In the genomic region with DNA sequence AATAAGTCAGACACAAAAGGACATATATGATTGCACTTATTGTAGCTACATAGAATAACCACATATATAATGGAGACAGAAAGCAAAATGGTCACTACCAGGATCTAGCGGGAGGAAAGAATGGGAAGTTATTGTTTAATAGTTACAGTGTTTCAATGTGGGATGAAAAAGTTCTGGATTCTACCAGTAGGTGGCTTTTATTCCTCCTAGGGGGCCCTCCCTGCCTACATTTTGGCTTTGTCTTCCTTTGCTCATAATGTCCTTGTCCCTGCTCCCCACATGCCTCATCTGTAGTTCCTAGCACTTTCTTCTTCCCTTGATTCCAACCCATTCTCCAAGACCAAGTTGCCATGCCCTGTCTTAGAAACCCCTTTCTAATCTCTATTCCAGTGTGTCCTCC, we compare ENCODE assay signal across 18 cellular contexts. TPM values are rescaled to one million over a fixed set of nuclear protein-coding genes. Genes with fewer than 3 reads are reported as not detected.
DNase-seq lines count a peak whose midpoint lies in the region; TF ChIP-seq lines count a peak whose summit lies in the region.
"Had no signal": no experiment of that assay in that cellular context is flagged by ENCODE, and none has a peak within 500 bp of the region (broad histone marks: within the 10 kb centered on the region; RNA-seq: fewer than 3 reads in every experiment).

No MANE protein-coding gene starts in this region.

- intact Hi-C loops in mammary epithelial cell (cut with micrococcal nuclease): no loop called here
- intact Hi-C loops in MCF 10A (cut with micrococcal nuclease): no loop called here

- POLR2A ChIA-PET in MCF 10A (lab: Yijun Ruan, JAX): interaction anchor here (0.7 kb wide), 1 partner anchor 166 kb away, joined by 5 read pairs; no protein-coding TSS in a partner anchor

- no peak overlapping the region for H3K4me3 ChIP-seq in mammary epithelial cell (replicated peaks in 1 of 3; ENCODE audit: insufficient read depth in 1 of 3, low read depth in 2 of 3, low read length in 3 of 3)
- H3K4me3 ChIP-seq in OCI-LY1 (ENCODE audit: low read depth, low read length, poor library complexity, severe bottlenecking): no peak overlapping the region
- no peak overlapping the region for H3K4me3 ChIP-seq in epithelial cell of esophagus (ENCODE audit: low read length)
- H3K4me3 ChIP-seq: SJCRH30 had no signal

- no peaks in the 10 kb centered on the region for H3K9me2 ChIP-seq in OCI-LY1 (ENCODE audit: low read depth, low read length)

- H3K9ac ChIP-seq in mammary epithelial cell (ENCODE audit: insufficient read depth, low read length) (no peak overlapping the region), OCI-LY1 (ENCODE audit: low read length) (no peak overlapping the region)

- 100% methylated on average over 1 of the region's 1 CpG for WGBS in mammary epithelial cell (ENCODE audit: low coverage, missing lambda C conversion rate)

- H3K27ac Mint-ChIP-seq in MCF 10A (ENCODE audit: low read depth, unreplicated experiment): no peak overlapping the region
- H3K27ac Mint-ChIP-seq: activated B cell treated with CpG ODN at 0.5 μM for 24 hours; activated naive CD8-positive, alpha-beta T cell treated with anti-CD3 and anti-CD28 coated beads, Interleukin-2, amount 50 U/mL, for 24 hours; B cell; immature natural killer cell; stimulated activated effector memory CD8-positive, alpha-beta T cell treated with anti-CD3 and anti-CD28 coated beads, Interleukin-12 subunit alpha, Interleukin-12 subunit beta, amount 100 ng/mL, for 72 hours had no signal

- H3K4me1 ChIP-seq in mammary epithelial cell (ENCODE audit: insufficient read depth, low read length) (no peaks in the 10 kb centered on the region), OCI-LY1 (ENCODE audit: insufficient read depth, low read length, severe bottlenecking) (no peaks in the 10 kb centered on the region)
- H3K4me1 ChIP-seq: SJCRH30 had no signal

- dilution Hi-C loops in mammary epithelial cell (cut with HindIII; ENCODE audit: low sequenced_read_pairs): no loop called here

- peaks cover 9% of the 10 kb centered on the region for H3K36me3 Mint-ChIP-seq in MCF 10A (ENCODE audit: insufficient read depth, unreplicated experiment)
- H3K36me3 Mint-ChIP-seq: stimulated activated effector memory CD8-positive, alpha-beta T cell treated with anti-CD3 and anti-CD28 coated beads, Interleukin-12 subunit alpha, Interleukin-12 subunit beta, amount 100 ng/mL, for 72 hours had no signal

- in situ Hi-C loops in mammary epithelial cell (cut with MboI; ENCODE audit: low sequenced_read_pairs in 2 of 2): no loop called here
- in situ Hi-C loops in G401 (cut with HindIII; ENCODE audit: low sequenced_read_pairs): no loop called here

- H3K79me2 ChIP-seq in mammary epithelial cell (ENCODE audit: insufficient read depth, low read length) (peaks cover 8% of the 10 kb centered on the region), OCI-LY1 (ENCODE audit: insufficient read depth, low read length) (no peaks in the 10 kb centered on the region)

- H3K4me2 ChIP-seq in mammary epithelial cell (ENCODE audit: insufficient read depth, low read depth, low read length) (no peak overlapping the region), OCI-LY1 (ENCODE audit: low read length) (no peak overlapping the region)

- H3K27ac ChIP-seq in mammary epithelial cell (ENCODE audit: insufficient read depth, low read depth, low read length) (no peak overlapping the region), OCI-LY1 (ENCODE audit: low read depth, low read length, poor library complexity, severe bottlenecking) (no peak overlapping the region)
- H3K27ac ChIP-seq: HL-60, SJCRH30 had no signal

- no peak overlapping the region for H3K4me3 Mint-ChIP-seq in MCF 10A (ENCODE audit: unreplicated experiment)
- H3K4me3 Mint-ChIP-seq: activated B cell treated with CpG ODN at 0.5 μM for 24 hours; activated naive CD8-positive, alpha-beta T cell treated with anti-CD3 and anti-CD28 coated beads, Interleukin-2, amount 50 U/mL, for 24 hours; B cell; immature natural killer cell; stimulated activated effector memory CD8-positive, alpha-beta T cell treated with anti-CD3 and anti-CD28 coated beads, Interleukin-12 subunit alpha, Interleukin-12 subunit beta, amount 100 ng/mL, for 72 hours had no signal

- H3K9me3 Mint-ChIP-seq in MCF 10A (ENCODE audit: unreplicated experiment): no peaks in the 10 kb centered on the region
- H3K9me3 Mint-ChIP-seq: activated B cell treated with CpG ODN at 0.5 μM for 24 hours; activated naive CD8-positive, alpha-beta T cell treated with anti-CD3 and anti-CD28 coated beads, Interleukin-2, amount 50 U/mL, for 24 hours had no signal

- H2AFZ ChIP-seq in mammary epithelial cell (ENCODE audit: low read depth, low read length) (no peak overlapping the region), OCI-LY1 (ENCODE audit: low read length) (no peak overlapping the region)

- H3K9me3 ChIP-seq in mammary epithelial cell (replicated peaks; ENCODE audit: insufficient read depth, low read length) (no peaks in the 10 kb centered on the region), OCI-LY1 (ENCODE audit: low read length) (no peaks in the 10 kb centered on the region)
- H3K9me3 ChIP-seq: SJCRH30 had no signal

- TF ChIP-seq CTCF in mammary epithelial cell (conservative IDR thresholded peaks at IDR 0.05 in 1 of 2, IDR thresholded peaks at IDR 0.05 in 1 of 2; ENCODE audit: extremely low read depth in 1 of 2, insufficient read depth in 1 of 2, low read depth in 1 of 2, low read length in 2 of 2) (peak; percentile 30 to 46), MCF 10A (IDR thresholded peaks at IDR 0.05; ENCODE audit: unreplicated experiment) (no peak), OCI-LY1 (IDR thresholded peaks at IDR 0.05; ENCODE audit: low read length) (peak; percentile 32; the same call in 1 of the 2 replicates), epithelial cell of esophagus (IDR thresholded peaks at IDR 0.05; ENCODE audit: insufficient read depth, low read depth, low read length, missing control alignments) (peak; percentile 26)

- H3F3A ChIP-seq in OCI-LY1 (ENCODE audit: insufficient read depth, low read length): no peaks in the 10 kb centered on the region

- DNase-seq in mammary epithelial cell (no peak), MCF 10A (ENCODE audit: unreplicated experiment) (no peak), epithelial cell of esophagus (ENCODE audit: low read depth) (no peak), G401 (ENCODE audit: low spot score) (no peak), NCI-H526 (lab: John Stamatoyannopoulos, UW) (no peak), pons (ENCODE audit: low spot score) (no peak), KG1 (lab: John Stamatoyannopoulos, UW) (no peak)
- DNase-seq: activated B cell treated with CpG ODN at 0.5 μM for 24 hours; activated naive CD8-positive, alpha-beta T cell treated with anti-CD3 and anti-CD28 coated beads, Interleukin-2, amount 50 U/mL, for 24 hours; GF-D8; immature natural killer cell; NCI-H1105 treated with DMSO at 0.1 percent for 48 hours; NCI-H510A treated with DMSO at 0.1 percent for 48 hours had no signal

- CTCF ChIA-PET in mammary epithelial cell (lab: Charles Lee; ENCODE audit: low non-redundant PET): no interaction called here
- CTCF ChIA-PET in MCF 10A (lab: Yijun Ruan, JAX): interaction anchor here (0.5 to 1.7 kb wide), 7 partner anchors 9 to 1653 kb away, joined by 3 to 5 read pairs (median 4); no protein-coding TSS in a partner anchor

- H3K36me3 ChIP-seq in mammary epithelial cell (ENCODE audit: insufficient read depth, low read length) (peaks cover 4% of the 10 kb centered on the region), OCI-LY1 (ENCODE audit: insufficient read depth, low read length) (no peaks in the 10 kb centered on the region; the same call in 1 of the 2 replicates)

- no peaks in the 10 kb centered on the region for H3K27me3 Mint-ChIP-seq in MCF 10A (ENCODE audit: insufficient read depth, unreplicated experiment)
- H3K27me3 Mint-ChIP-seq: activated B cell treated with CpG ODN at 0.5 μM for 24 hours; activated naive CD8-positive, alpha-beta T cell treated with anti-CD3 and anti-CD28 coated beads, Interleukin-2, amount 50 U/mL, for 24 hours; B cell had no signal

- H3K27me3 ChIP-seq in mammary epithelial cell (ENCODE audit: insufficient read depth, low read length) (no peaks in the 10 kb centered on the region), OCI-LY1 (ENCODE audit: insufficient read depth, low read length) (no peaks in the 10 kb centered on the region)
- H3K27me3 ChIP-seq: SJCRH30 had no signal

- BruUV-seq in mammary epithelial cell (replicated peaks; lab: Mats Ljungman, UMichigan): no TSS peak
- BruUV-seq in MCF 10A (replicated peaks; lab: Mats Ljungman, UMichigan): no TSS peak

- no peaks in the 10 kb centered on the region for H4K20me1 ChIP-seq in mammary epithelial cell (ENCODE audit: insufficient read depth, low read length)
- H4K20me1 ChIP-seq in OCI-LY1 (ENCODE audit: insufficient read depth, low read length): no peaks in the 10 kb centered on the region

- H3K4me1 Mint-ChIP-seq in MCF 10A (ENCODE audit: insufficient read depth, unreplicated experiment): peaks cover 4% of the 10 kb centered on the region
- H3K4me1 Mint-ChIP-seq: activated B cell treated with CpG ODN at 0.5 μM for 24 hours; activated naive CD8-positive, alpha-beta T cell treated with anti-CD3 and anti-CD28 coated beads, Interleukin-2, amount 50 U/mL, for 24 hours; B cell; immature natural killer cell had no signal

RNA-seq across cellular contexts. Expression of a gene that starts 16.3 kb away (rescaled TPM):
- total RNA-seq in mammary epithelial cell: 10 to 100 TPM; 26.8 to 32.6 TPM
- 12.5 TPM for polyA plus RNA-seq in mammary epithelial cell
- polyA minus RNA-seq in mammary epithelial cell: 43.8 TPM
- 25.3 and 30.4 TPM in 2 replicates for total RNA-seq in MCF 10A (2022)
- total RNA-seq in G401 (2014; rRNA removed; shearing (Covaris generic)): 23.2 and 32.2 TPM in 2 replicates
